8 cellular contexts compared by ENCODE assay signal in genomic region chr12:6278439-6279255, GRCh38. TPM values are rescaled to one million over a fixed set of nuclear protein-coding genes. Genes with fewer than 3 reads are reported as not detected.
DNase-seq lines count a peak whose midpoint lies in the region; ATAC-seq and TF ChIP-seq lines count a peak whose summit lies in the region.

No MANE protein-coding gene starts in this region.

- H3K4me1 ChIP-seq in vagina: peaks cover 47% of the 10 kb centered on the region

- intact Hi-C loops in vagina (cut with DNase I): loop anchor here (1.0 kb wide), 1 partner anchor 82 kb away; no protein-coding TSS in a partner anchor

- DNase-seq in EH (ENCODE audit: low read depth) (peak; percentile 85), LoVo (ENCODE audit: low spot score) (peak; percentile 99), T-helper 22 cell (ENCODE audit: low read depth) (peak; percentile 66), anterior cingulate cortex (lab: John Stamatoyannopoulos, UW) (peak in 53 of 58 donors; percentile 6 to 86 (median 59)), hepatic stellate cell (ENCODE audit: low spot score) (peak; percentile 91), renal cortical epithelial cell (ENCODE audit: low read depth) (peak; percentile 66), vagina (ENCODE audit: extremely low spot score in 2 of 2) (no peak)

- no peaks in the 10 kb centered on the region for H3K36me3 ChIP-seq in vagina

- peak; percentile 71 for ATAC-seq in GM21825 (IDR thresholded peaks at IDR 0.05; ENCODE audit: unreplicated experiment)

- peak; percentile 64 to 94 (median 75) for TF ChIP-seq CTCF in vagina (IDR thresholded peaks at IDR 0.05)

- no peaks in the 10 kb centered on the region for H3K9me3 ChIP-seq in vagina

- TF ChIP-seq POLR2A in vagina (IDR thresholded peaks at IDR 0.05): peak in 1 of 2 donors; percentile 23

- peak overlapping the region; percentile 86 for H3K27ac ChIP-seq in vagina

- peak overlapping the region; percentile 35 to 61 for H3K4me3 ChIP-seq in vagina

- no peaks in the 10 kb centered on the region for H3K27me3 ChIP-seq in vagina

RNA-seq across cellular contexts. Expression of gene PLEKHG6, which starts 31.8 kb away (rescaled TPM):
- total RNA-seq in renal cortical epithelial cell (1.4 and 2.7 TPM in 2 replicates), vagina (14.7 TPM)

Comparison
In these comparisons a context has a peak if more than half of its experiments do, and no peak if none do; other contexts are left out.
1. DNase-seq: peak in EH (single experiment), LoVo (single experiment), T-helper 22 cell (single experiment), anterior cingulate cortex (53 of 58), hepatic stellate cell (single experiment) and renal cortical epithelial cell (single experiment); none in vagina (0 of 2).